15 cellular contexts compared by ENCODE assay signal in genomic region chr1:213194383-213194782, GRCh38.
DNase-seq lines count a peak whose midpoint lies in the region; ATAC-seq, FAIRE-seq and TF ChIP-seq lines count a peak whose summit lies in the region.
"Had no signal": no experiment of that assay in that cellular context is flagged by ENCODE, and none has a peak within 500 bp of the region (broad histone marks: within the 10 kb centered on the region; RNA-seq: fewer than 3 reads in every experiment).

No MANE protein-coding gene starts in this region.

- no peak for TF ChIP-seq CTCF in MCF 10A (IDR thresholded peaks at IDR 0.05; ENCODE audit: unreplicated experiment)
- no peak for TF ChIP-seq CTCF in mammary epithelial cell (conservative IDR thresholded peaks at IDR 0.05 in 1 of 2, IDR thresholded peaks at IDR 0.05 in 1 of 2; ENCODE audit: extremely low read depth in 1 of 2, insufficient read depth in 1 of 2, low read depth in 1 of 2, low read length in 2 of 2)
- peak in 2 of 3 experiments; percentile 23 to 26; a peak in 2 of 4 replicates for TF ChIP-seq CTCF in H1 (IDR thresholded peaks at IDR 0.05; ENCODE audit: control extremely low read depth in 1 of 3, insufficient read depth in 1 of 3, low read depth in 1 of 3, low read length in 3 of 3)

- no peak for TF ChIP-seq POLR2A in H1 (IDR thresholded peaks at IDR 0.05; ENCODE audit: control extremely low read depth in 1 of 2, low read depth in 2 of 2, low read length in 2 of 2)

- CTCF ChIA-PET in MCF 10A (lab: Yijun Ruan, JAX) (interaction anchor here (0.7 kb wide), 1 partner anchor 15 kb away, joined by 4 read pairs; no protein-coding TSS in a partner anchor), mammary epithelial cell (lab: Charles Lee; ENCODE audit: low non-redundant PET) (no interaction called here), H1 (lab: Charles Lee; ENCODE audit: partially characterized antibody) (no interaction called here), HEK293T (lab: Yijun Ruan, JAX) (no interaction called here)

- H2AFZ ChIP-seq in mammary epithelial cell (ENCODE audit: low read depth, low read length), result no peak overlapping the region
- H2AFZ ChIP-seq in H1 (ENCODE audit: low read length), result no peak overlapping the region

- H3K79me2 ChIP-seq in mammary epithelial cell (ENCODE audit: insufficient read depth, low read length), result peaks cover 2% of the 10 kb centered on the region
- no peaks in the 10 kb centered on the region for H3K79me2 ChIP-seq in H1 (ENCODE audit: control insufficient read depth in 1 of 2, insufficient read depth in 2 of 2, low read length in 2 of 2)

- POLR2A ChIA-PET in MCF 10A (lab: Yijun Ruan, JAX) (no interaction called here), H1 (lab: Charles Lee; ENCODE audit: partially characterized antibody) (no interaction called here), HEK293T (lab: Yijun Ruan, JAX) (no interaction called here)

- TF ChIP-seq EP300 in H1 (IDR thresholded peaks at IDR 0.05; ENCODE audit: borderline replicate concordance in 1 of 2, low read depth in 2 of 2, low read length in 2 of 2), result no peak

- H3K27ac Mint-ChIP-seq in MCF 10A (ENCODE audit: low read depth, unreplicated experiment), result peak overlapping the region; percentile 0
- H3K27ac Mint-ChIP-seq: B cell; CD4-positive, CD25-positive, alpha-beta regulatory T cell had no signal

- DNase-seq in MCF 10A (ENCODE audit: unreplicated experiment), result no peak
- DNase-seq in mammary epithelial cell, result no peak
- DNase-seq in NCI-H2171 treated with DMSO at 0.1 percent for 48 hours (lab: John Stamatoyannopoulos, UW), result peak; percentile 60
- DNase-seq in H1 (ENCODE audit: low read depth in 1 of 2, low spot score in 2 of 2), result no peak
- DNase-seq in HEK293T (ENCODE audit: extremely low spot score), result no peak
- DNase-seq: CD4-positive, CD25-positive, alpha-beta regulatory T cell; CD8-positive, alpha-beta memory T cell; COR-L47; DMS 273 treated with DMSO at 0.1 percent for 48 hours; GDM1 had no signal

- H3K4me3 ChIP-seq in mammary epithelial cell (replicated peaks in 1 of 3; ENCODE audit: insufficient read depth in 1 of 3, low read depth in 2 of 3, low read length in 3 of 3) (no peak overlapping the region), H1 (ENCODE audit: extremely low read depth in 1 of 4, insufficient read depth in 2 of 4, low read depth in 3 of 4, low read length in 4 of 4) (no peak overlapping the region)
- H3K4me3 ChIP-seq: BLaER1 treated with 17β-estradiol and CSF1 and Interleukin-3, amounts not matched to agents 10 nM and 100 nM had no signal

- no peak overlapping the region for H3K18ac ChIP-seq in H1 (ENCODE audit: extremely low read depth, low read length)

- H3K4me3 Mint-ChIP-seq in MCF 10A (ENCODE audit: unreplicated experiment), result no peak overlapping the region
- H3K4me3 Mint-ChIP-seq: B cell; CD4-positive, CD25-positive, alpha-beta regulatory T cell; CD8-positive, alpha-beta memory T cell had no signal

- no peak overlapping the region for H4K5ac ChIP-seq in H1 (ENCODE audit: insufficient read length, low read depth, low read length)

- H3K9ac ChIP-seq in mammary epithelial cell (ENCODE audit: insufficient read depth, low read length) (no peak overlapping the region), H1 (replicated peaks in 1 of 4; ENCODE audit: extremely low read depth in 1 of 4, low read depth in 3 of 4, low read length in 3 of 4) (no peak overlapping the region)
- H3K9ac ChIP-seq: BLaER1 treated with 17β-estradiol and CSF1 and Interleukin-3, amounts not matched to agents 10 nM and 100 nM had no signal

- TF ChIP-seq RAD21 in H1 (IDR thresholded peaks at IDR 0.05 in 1 of 2, conservative IDR thresholded peaks at IDR 0.05 in 1 of 2; ENCODE audit: low read depth in 2 of 2, low read length in 2 of 2), result peak; percentile 27 to 41; a peak in 3 of 4 replicates

- WGBS in mammary epithelial cell (ENCODE audit: low coverage, missing lambda C conversion rate), result 100% methylated on average over 5 of the region's 5 CpGs
- 91% methylated on average over 5 of the region's 5 CpGs; no CpG with 5 or more reads in 1 of the 2 experiments for WGBS in H1 (ENCODE audit: extremely low coverage in 1 of 2, insufficient coverage in 1 of 2, insufficient read length in 1 of 2, insufficient replicate concordance in 2 of 2, low coverage in 1 of 2, low lambda C conversion rate in 2 of 2, missing lambda C conversion rate in 1 of 2), 2 experiments

- no peak overlapping the region for H4K91ac ChIP-seq in H1 (replicated peaks; ENCODE audit: insufficient read length, low read length)

- H3K9me3 Mint-ChIP-seq in MCF 10A (ENCODE audit: unreplicated experiment), result peaks cover 20% of the 10 kb centered on the region

- H3K36me3 ChIP-seq in mammary epithelial cell (ENCODE audit: insufficient read depth, low read length) (no peaks in the 10 kb centered on the region), H1 (ENCODE audit: control insufficient read depth in 2 of 4, insufficient read depth in 4 of 4, low read length in 3 of 4) (no peaks in the 10 kb centered on the region)

- no peaks in the 10 kb centered on the region for H3K9me3 ChIP-seq in mammary epithelial cell (replicated peaks; ENCODE audit: insufficient read depth, low read length)
- 0 out of 4 replicates have a peak, but pooled peaks cover 0 to 2% of the 10 kb centered on the region in 2 experiments for H3K9me3 ChIP-seq in H1 (ENCODE audit: insufficient read depth in 2 of 2, low read depth in 1 of 2, low read length in 1 of 2)

- no TSS peak for BruUV-seq in MCF 10A (replicated peaks; lab: Mats Ljungman, UMichigan)
- no TSS peak for BruUV-seq in mammary epithelial cell (replicated peaks; lab: Mats Ljungman, UMichigan)

- H2AK5ac ChIP-seq in H1 (ENCODE audit: low read depth, low read length), result no peak overlapping the region

- H3K23ac ChIP-seq in H1 (ENCODE audit: insufficient read length), result no peak overlapping the region

- H3K4me1 ChIP-seq in mammary epithelial cell (ENCODE audit: insufficient read depth, low read length) (no peaks in the 10 kb centered on the region), H1 (replicated peaks in 1 of 4; ENCODE audit: control insufficient read depth in 3 of 4, insufficient read depth in 4 of 4, low read length in 3 of 4) (peaks cover 0 to 3% (median 0%) of the 10 kb centered on the region in 4 experiments; a peak in 1 of 7 replicates)
- H3K4me1 ChIP-seq: BLaER1 treated with 17β-estradiol and CSF1 and Interleukin-3, amounts not matched to agents 10 nM and 100 nM had no signal

- no peaks in the 10 kb centered on the region; the same call in 1 of the 2 replicates for H3K79me1 ChIP-seq in H1 (ENCODE audit: low read depth, low read length)

- H4K8ac ChIP-seq in H1 (ENCODE audit: extremely low read depth, insufficient read depth, low read length), result no peak overlapping the region

- no peak overlapping the region for H2BK12ac ChIP-seq in H1 (ENCODE audit: low read depth, low read length)

- H3K56ac ChIP-seq in H1 (replicated peaks; ENCODE audit: insufficient read length, low read depth, low read length), result no peak overlapping the region

- H3K36me3 Mint-ChIP-seq in MCF 10A (ENCODE audit: insufficient read depth, unreplicated experiment), result peaks cover 9% of the 10 kb centered on the region

- H3K27ac ChIP-seq in mammary epithelial cell (ENCODE audit: insufficient read depth, low read depth, low read length), result no peak overlapping the region
- no peak overlapping the region for H3K27ac ChIP-seq in H1 (ENCODE audit: low read depth, low read length)
- H3K27ac ChIP-seq: BLaER1 treated with 17β-estradiol and CSF1 and Interleukin-3, amounts not matched to agents 10 nM and 100 nM had no signal

- H3K23me2 ChIP-seq in H1 (ENCODE audit: low read depth, low read length), result no peaks in the 10 kb centered on the region

- in situ Hi-C loops in mammary epithelial cell (cut with MboI; ENCODE audit: low sequenced_read_pairs in 2 of 2), result no loop called here

- ATAC-seq in HG03469 (IDR thresholded peaks at IDR 0.05; ENCODE audit: unreplicated experiment), result no peak
- no peak for ATAC-seq in GM21528 (IDR thresholded peaks at IDR 0.05; ENCODE audit: low FRiP score, unreplicated experiment)
- ATAC-seq: HCT116 had no signal

- no peak overlapping the region for H2BK120ac ChIP-seq in H1 (replicated peaks; ENCODE audit: low read depth, low read length)

- H3K27me3 ChIP-seq in mammary epithelial cell (ENCODE audit: insufficient read depth, low read length) (no peaks in the 10 kb centered on the region), H1 (replicated peaks in 1 of 4; ENCODE audit: control insufficient read depth in 3 of 4, extremely low read depth in 1 of 4, insufficient read depth in 3 of 4, low read length in 3 of 4) (no peaks in the 10 kb centered on the region)
- H3K27me3 ChIP-seq: BLaER1 treated with 17β-estradiol and CSF1 and Interleukin-3, amounts not matched to agents 10 nM and 100 nM had no signal

- no peaks in the 10 kb centered on the region for H4K20me1 ChIP-seq in mammary epithelial cell (ENCODE audit: insufficient read depth, low read length)
- H4K20me1 ChIP-seq in H1 (replicated peaks in 1 of 2; ENCODE audit: control insufficient read depth in 1 of 2, insufficient read depth in 2 of 2, low read length in 2 of 2), result no peaks in the 10 kb centered on the region
- H4K20me1 ChIP-seq: BLaER1 treated with 17β-estradiol and CSF1 and Interleukin-3, amounts not matched to agents 10 nM and 100 nM had no signal

- dilution Hi-C loops in mammary epithelial cell (cut with HindIII; ENCODE audit: low sequenced_read_pairs), result no loop called here

- no peak for FAIRE-seq in H1 (lab: Jason Lieb, UNC)

- no peak overlapping the region for H2BK15ac ChIP-seq in H1 (ENCODE audit: low read length)

- no peak overlapping the region for H3K14ac ChIP-seq in H1 (ENCODE audit: insufficient read length)

- H2BK20ac ChIP-seq in H1 (ENCODE audit: low read length), result no peak overlapping the region

- H3K4me1 Mint-ChIP-seq in MCF 10A (ENCODE audit: insufficient read depth, unreplicated experiment), result no peaks in the 10 kb centered on the region

- no peak overlapping the region for H2BK5ac ChIP-seq in H1 (ENCODE audit: low read depth, low read length)

- H3K4me2 ChIP-seq in mammary epithelial cell (ENCODE audit: insufficient read depth, low read depth, low read length) (no peak overlapping the region), H1 (ENCODE audit: insufficient read depth in 1 of 2, low read depth in 2 of 2, low read length in 2 of 2) (no peak overlapping the region)
- H3K4me2 ChIP-seq: BLaER1 treated with 17β-estradiol and CSF1 and Interleukin-3, amounts not matched to agents 10 nM and 100 nM had no signal

- H3K27me3 Mint-ChIP-seq in MCF 10A (ENCODE audit: insufficient read depth, unreplicated experiment), result no peaks in the 10 kb centered on the region
- H3K27me3 Mint-ChIP-seq: B cell; CD4-positive, CD25-positive, alpha-beta regulatory T cell; CD8-positive, alpha-beta memory T cell had no signal

- no peak overlapping the region for H3K4ac ChIP-seq in H1 (replicated peaks; ENCODE audit: insufficient read length, low read depth, low read length)

- intact Hi-C loops in MCF 10A (cut with micrococcal nuclease) (no loop called here), mammary epithelial cell (cut with micrococcal nuclease) (no loop called here)

TF ChIP-seq in H1, 55 proteins besides CTCF, POLR2A, EP300 and RAD21 (continues in another document):
- TF ChIP-seq KDM4A (IDR thresholded peaks at IDR 0.05; ENCODE audit: low read depth, low read length, severe bottlenecking) (no peak), CHD1 (IDR thresholded peaks at IDR 0.05; ENCODE audit: low read depth, low read length) (no peak)

TF ChIP-seq in HEK293T, 16 proteins besides CTCF, POLR2A, EP300 and RAD21 (continues in another document):
- TF ChIP-seq ARNT (IDR thresholded peaks at IDR 0.05) (no peak), TARDBP (IDR thresholded peaks at IDR 0.05) (no peak)

Comparison
In these comparisons a context has a peak if more than half of its experiments do, and no peak if none do; other contexts are left out.
1. CTCF ChIP-seq: peak in H1 (2 of 3); none in MCF 10A (single experiment) and mammary epithelial cell (0 of 2).